In genomic region chr11:66264383-66264782, GRCh38 we compare ENCODE assay signal across 1 cellular context.
TF ChIP-seq lines count a peak whose summit lies in the region.

No MANE protein-coding gene starts in this region.

TF ChIP-seq in H1, 55 proteins besides CTCF, POLR2A, EP300 and RAD21:
- no peak for TF ChIP-seq TAF7 (optimal IDR thresholded peaks at IDR 0.05; ENCODE audit: borderline replicate concordance, low read depth, low read length)
- TF ChIP-seq SRF (IDR thresholded peaks at IDR 0.05; ENCODE audit: low read depth, low read length): no peak
- no peak for TF ChIP-seq NANOG (IDR thresholded peaks at IDR 0.05; ENCODE audit: insufficient read depth, low read depth, low read length, poor library complexity, severe bottlenecking)
- no peak for TF ChIP-seq GTF2F1 (IDR thresholded peaks at IDR 0.05; ENCODE audit: borderline replicate concordance, low read depth, low read length)
- TF ChIP-seq FOSL1 (IDR thresholded peaks at IDR 0.05; ENCODE audit: insufficient read depth, low read depth, low read length): no peak
- no peak for TF ChIP-seq TCF12 (IDR thresholded peaks at IDR 0.05; ENCODE audit: low read depth, low read length)
